In the genomic region with DNA sequence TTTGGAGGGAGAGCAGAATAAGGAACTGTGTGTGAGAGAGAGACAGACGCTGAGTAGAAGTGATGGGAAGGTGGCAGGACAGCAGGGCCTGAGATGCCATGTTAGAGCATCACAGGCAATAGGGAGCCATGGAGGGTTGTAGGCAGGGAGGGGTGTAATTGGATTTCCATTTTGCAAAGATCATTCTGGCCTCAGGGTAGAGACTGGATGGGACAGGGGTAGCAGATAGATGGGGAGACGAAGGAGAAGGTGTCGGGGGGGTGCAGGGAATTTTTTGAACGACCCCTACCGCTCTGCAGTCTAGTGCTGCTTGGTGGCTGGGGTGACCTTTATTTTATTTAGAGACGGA, we compare ENCODE assay signal across 1 cellular context.
TF ChIP-seq lines count a peak whose summit lies in the region.

No MANE protein-coding gene starts in this region.

TF ChIP-seq in H1, 55 proteins besides CTCF, POLR2A, EP300 and RAD21:
- TF ChIP-seq KDM1A (IDR thresholded peaks at IDR 0.05; ENCODE audit: borderline replicate concordance, low read length), result 0 out of 2 replicates have a peak, but pooled peaks have one; percentile 49
